1 cellular context compared by ENCODE assay signal in genomic region chr20:14583413-14583812, GRCh38.
A peak's percentile ranks its signal among the peaks of the same experiment; 100 is the strongest.
TF ChIP-seq lines count a peak whose summit lies in the region.

No MANE protein-coding gene starts in this region.

TF ChIP-seq in SK-N-SH treated with all-trans-retinoic acid at 6 μM for 48 hours, 23 proteins besides CTCF, POLR2A, EP300 and RAD21 (continued from another document):
- no peak for TF ChIP-seq CREB5 (CRISPR knock-in tag; IDR thresholded peaks at IDR 0.05; ENCODE audit: low read depth)
- 0 out of 2 replicates have a peak, but pooled peaks have one; percentile 46 for TF ChIP-seq ISL1 (CRISPR knock-in tag; IDR thresholded peaks at IDR 0.05)
- no peak for TF ChIP-seq ESRRG (CRISPR knock-in tag; IDR thresholded peaks at IDR 0.05)
